ENCODE assay signal across 26 cellular contexts in genomic region chr16:82402665-82403218, GRCh38.
"Had no signal": no experiment of that assay in that cellular context is flagged by ENCODE, and none has a peak within 500 bp of the region (broad histone marks: within the 10 kb centered on the region; RNA-seq: fewer than 3 reads in every experiment).

No MANE protein-coding gene starts in this region.

- H3K27me3 ChIP-seq: gastrocnemius medialis, sigmoid colon, stomach, thyroid gland had no signal

- H3K79me2 ChIP-seq: parathyroid adenoma had no signal

- ATAC-seq: esophagus mucosa; gastrocnemius medialis; left lung; mucosa of descending colon; stimulated activated effector memory CD8-positive, alpha-beta T cell treated with anti-CD3 and anti-CD28 coated beads, Interleukin-12 subunit alpha, Interleukin-12 subunit beta, amount 100 ng/mL, for 72 hours had no signal

- DNase-seq: dorsolateral prefrontal cortex; effector CD4-positive, alpha-beta T cell; foreskin fibroblast; gastrocnemius medialis; head of caudate nucleus; kidney; left lung; mesenchymal stem cell; mucosa of descending colon; naive B cell; sigmoid colon; stimulated activated CD4-positive, alpha-beta T cell treated with anti-CD3 and anti-CD28 coated beads, Interleukin-2, amount 100 ng/mL, for 24 hours; stimulated activated CD4-positive, alpha-beta T cell treated with anti-CD3 and anti-CD28 coated beads, Interleukin-4, amount 100 ng/mL, for 24 hours; stimulated activated naive CD4-positive, alpha-beta T cell treated with Interleukin-2 at 50 U/mL for 16 hours; stomach; thyroid gland had no signal

- H3K4me1 ChIP-seq: gastrocnemius medialis, left lung, parathyroid adenoma, sigmoid colon, stomach, thyroid gland had no signal

- FAIRE-seq: colon, kidney had no signal

- H3K4me3 Mint-ChIP-seq: mesothelial cell of epicardium; naive B cell; natural killer cell treated with Interleukin-12 subunit alpha and Interleukin-12 subunit beta and Interleukin-15 and Interleukin-18, amount 100 ng/mL, for 72 hours; neural crest cell; stimulated activated effector memory CD8-positive, alpha-beta T cell treated with anti-CD3 and anti-CD28 coated beads, Interleukin-12 subunit alpha, Interleukin-12 subunit beta, amount 100 ng/mL, for 72 hours; type B pancreatic cell had no signal

- H3K27ac Mint-ChIP-seq: mesothelial cell of epicardium; naive B cell; natural killer cell treated with Interleukin-12 subunit alpha and Interleukin-12 subunit beta and Interleukin-15 and Interleukin-18, amount 100 ng/mL, for 72 hours; progenitor cell of endocrine pancreas; stimulated activated effector memory CD8-positive, alpha-beta T cell treated with anti-CD3 and anti-CD28 coated beads, Interleukin-12 subunit alpha, Interleukin-12 subunit beta, amount 100 ng/mL, for 72 hours; type B pancreatic cell had no signal

- H3K4me1 Mint-ChIP-seq: mesothelial cell of epicardium, naive B cell had no signal

- H3K27ac ChIP-seq: dorsolateral prefrontal cortex, epithelial cell of prostate, gastrocnemius medialis, left lung, parathyroid adenoma, sigmoid colon, stomach, thyroid gland had no signal

- H3K36me3 Mint-ChIP-seq: mesothelial cell of epicardium; natural killer cell treated with Interleukin-12 subunit alpha and Interleukin-12 subunit beta and Interleukin-15 and Interleukin-18, amount 100 ng/mL, for 72 hours; stimulated activated effector memory CD8-positive, alpha-beta T cell treated with anti-CD3 and anti-CD28 coated beads, Interleukin-12 subunit alpha, Interleukin-12 subunit beta, amount 100 ng/mL, for 72 hours; type B pancreatic cell had no signal

- H3K36me3 ChIP-seq: gastrocnemius medialis, left lung, sigmoid colon, stomach, thyroid gland had no signal

- H3K9me3 Mint-ChIP-seq: natural killer cell treated with Interleukin-12 subunit alpha and Interleukin-12 subunit beta and Interleukin-15 and Interleukin-18, amount 100 ng/mL, for 72 hours; stimulated activated effector memory CD8-positive, alpha-beta T cell treated with anti-CD3 and anti-CD28 coated beads, Interleukin-12 subunit alpha, Interleukin-12 subunit beta, amount 100 ng/mL, for 72 hours; type B pancreatic cell had no signal

- H3K4me3 ChIP-seq: dorsolateral prefrontal cortex, gastrocnemius medialis, left lung, mucosa of descending colon, sigmoid colon, stomach, thyroid gland had no signal

- H2AFZ ChIP-seq: parathyroid adenoma had no signal

- H3K9ac ChIP-seq: parathyroid adenoma had no signal

- H3K9me3 ChIP-seq: gastrocnemius medialis, left lung, mucosa of descending colon, thyroid gland had no signal
